1 cellular context compared by ENCODE assay signal in the genomic region with DNA sequence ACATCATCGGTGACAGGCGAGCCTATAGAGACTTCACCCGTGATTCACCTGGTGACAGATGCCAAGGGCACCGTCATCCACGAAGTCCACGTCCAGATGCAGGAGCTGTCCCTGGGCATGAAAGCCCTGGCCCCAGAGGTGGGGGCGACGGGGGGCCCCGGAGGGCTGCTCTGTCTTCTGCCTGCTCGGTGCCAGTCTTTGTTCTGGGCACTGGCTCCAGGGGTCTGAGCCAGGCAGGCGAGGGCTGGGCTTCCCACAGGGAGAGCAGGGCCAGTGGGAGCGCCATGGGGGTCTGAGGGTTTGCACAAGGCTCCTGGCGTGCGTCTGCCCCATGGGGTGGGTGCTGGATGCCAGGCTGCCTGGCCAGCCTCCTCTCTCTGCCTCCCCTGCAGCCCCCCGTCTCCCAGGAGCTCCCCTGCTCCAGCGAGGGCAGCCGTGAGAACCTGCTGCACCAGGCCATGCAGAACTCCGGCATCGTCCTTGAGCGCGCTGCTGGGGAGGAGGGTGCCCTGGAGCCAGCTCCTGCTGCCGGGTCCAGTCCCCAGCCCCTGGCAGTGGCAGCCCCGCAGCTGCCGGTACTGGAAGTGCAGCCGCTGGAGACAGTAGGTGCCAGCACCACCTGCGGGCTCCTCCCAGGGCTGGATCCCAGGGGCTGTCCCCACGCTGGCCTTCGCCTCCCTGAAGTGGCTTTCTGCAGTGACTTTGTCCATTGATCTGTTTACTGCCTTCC.
TF ChIP-seq lines count a peak whose summit lies in the region.

No MANE protein-coding gene starts in this region.

TF ChIP-seq in K562, 482 proteins besides CTCF, POLR2A, EP300 and RAD21:
- TF ChIP-seq CCNT2 (IDR thresholded peaks at IDR 0.05; ENCODE audit: borderline replicate concordance, extremely low read depth, insufficient read length, low read depth, low read length): peak; percentile 9
- TF ChIP-seq SAFB (IDR thresholded peaks at IDR 0.05; ENCODE audit: borderline replicate concordance, low read depth, low read length): 0 out of 2 replicates have a peak, but pooled peaks have one; percentile 23
- TF ChIP-seq POLR2G (IDR thresholded peaks at IDR 0.05; ENCODE audit: low read depth, low read length): peak; percentile 53
- 0 out of 2 replicates have a peak, but pooled peaks have one; percentile 25 for TF ChIP-seq RBFOX2 (IDR thresholded peaks at IDR 0.05; ENCODE audit: low read depth, low read length)
- no peak for TF ChIP-seq CBFA2T2 (conservative IDR thresholded peaks at IDR 0.05)
- no peak for TF ChIP-seq PTBP1 (IDR thresholded peaks at IDR 0.05; ENCODE audit: low read depth, low read length)
- TF ChIP-seq SUPT5H (IDR thresholded peaks at IDR 0.05): 0 out of 2 replicates have a peak, but pooled peaks have one; percentile 16
- peak; percentile 32 for TF ChIP-seq PCBP1 (IDR thresholded peaks at IDR 0.05; ENCODE audit: low read depth, low read length, poor library complexity, severe bottlenecking)
- peak; percentile 65 for TF ChIP-seq RBM22 (IDR thresholded peaks at IDR 0.05; ENCODE audit: low read depth, low read length, poor library complexity, severe bottlenecking)
